Comparison of ENCODE assay signal across 11 cellular contexts in genomic region chr2:233060500-233061006, GRCh38. TPM values are rescaled to one million over a fixed set of nuclear protein-coding genes. Genes with fewer than 3 reads are reported as not detected.
DNase-seq lines count a peak whose midpoint lies in the region; ATAC-seq and TF ChIP-seq lines count a peak whose summit lies in the region.
"Had no signal": no experiment of that assay in that cellular context is flagged by ENCODE, and none has a peak within 500 bp of the region (broad histone marks: within the 10 kb centered on the region; RNA-seq: fewer than 3 reads in every experiment).

No MANE protein-coding gene starts in this region.

- no peaks in the 10 kb centered on the region for H3K9me3 ChIP-seq in CD8-positive, alpha-beta T cell (ENCODE audit: low read length)
- H3K9me3 ChIP-seq in osteoblast (ENCODE audit: low read depth, low read length), result no peaks in the 10 kb centered on the region

- H3K9me3 Mint-ChIP-seq in CD8-positive, alpha-beta T cell, result no peaks in the 10 kb centered on the region

- DNase-seq in CD8-positive, alpha-beta T cell, result no peak
- DNase-seq in coronary artery (ENCODE audit: low spot score) (no peak), osteoblast (ENCODE audit: insufficient read length, low spot score, missing footprints) (no peak), mucosa of gallbladder (ENCODE audit: low spot score) (no peak), anterior cingulate cortex (lab: John Stamatoyannopoulos, UW) (no peak), medulla oblongata (ENCODE audit: extremely low spot score) (no peak)
- DNase-seq: NCI-H1417 treated with DMSO at 0.1 percent for 48 hours had no signal

- CTCF ChIA-PET in CD8-positive, alpha-beta T cell (lab: Charles Lee), result interaction anchor here (0.8 to 3.5 kb wide), 18 partner anchors 11 to 262 kb away, joined by 3 to 38 read pairs (median 3); partner anchors contain the start of gene ATG16L1

- ATAC-seq in CD8-positive, alpha-beta T cell, result peak; percentile 25
- ATAC-seq in HG03045 (IDR thresholded peaks at IDR 0.05; ENCODE audit: unreplicated experiment) (peak; percentile 1), GM19452 (IDR thresholded peaks at IDR 0.05; ENCODE audit: unreplicated experiment) (no peak)

- H3K4me3 Mint-ChIP-seq in CD8-positive, alpha-beta T cell, result peak overlapping the region; percentile 95

- H3K4me1 Mint-ChIP-seq in CD8-positive, alpha-beta T cell (ENCODE audit: low read depth), result peaks cover 45% of the 10 kb centered on the region

- peaks cover 43% of the 10 kb centered on the region for H3K4me1 ChIP-seq in CD8-positive, alpha-beta T cell (ENCODE audit: insufficient read depth, low read length)
- H3K4me1 ChIP-seq in osteoblast (ENCODE audit: insufficient read depth, low read length), result no peaks in the 10 kb centered on the region

- no peak for TF ChIP-seq CTCF in CD8-positive, alpha-beta T cell (IDR thresholded peaks at IDR 0.05)
- TF ChIP-seq CTCF in coronary artery (IDR thresholded peaks at IDR 0.05), result no peak
- TF ChIP-seq CTCF in osteoblast (IDR thresholded peaks at IDR 0.05; ENCODE audit: extremely low read depth, low read depth, low read length), result no peak

- H3K36me3 ChIP-seq in CD8-positive, alpha-beta T cell (ENCODE audit: insufficient read depth, low read length), result no peaks in the 10 kb centered on the region
- H3K36me3 ChIP-seq in osteoblast (ENCODE audit: insufficient read depth, low read length), result no peaks in the 10 kb centered on the region

- H3K4me2 ChIP-seq in osteoblast (ENCODE audit: insufficient read depth, low read length), result no peak overlapping the region

- no peaks in the 10 kb centered on the region for H3K27me3 Mint-ChIP-seq in CD8-positive, alpha-beta T cell (ENCODE audit: low read depth)

- POLR2A ChIA-PET in CD8-positive, alpha-beta T cell (lab: Charles Lee), result interaction anchor here (0.7 to 5.6 kb wide), 16 partner anchors 9 to 208 kb away, joined by 3 to 89 read pairs (median 4); partner anchors contain the start of gene ATG16L1

- peak overlapping the region; percentile 64 for H3K27ac ChIP-seq in CD8-positive, alpha-beta T cell (ENCODE audit: low read depth, low read length)
- H3K27ac ChIP-seq in coronary artery (peak overlapping the region; percentile 19 to 85), osteoblast (ENCODE audit: low read depth, low read length) (no peak overlapping the region)

- peak overlapping the region; percentile 47 for H2AFZ ChIP-seq in osteoblast (ENCODE audit: low read length)

- intact Hi-C loops in CD8-positive, alpha-beta T cell (cut with DNase I, micrococcal nuclease), result loop anchor here (1.0 to 10.0 kb wide), 5 partner anchors 16 to 294 kb away; partner anchors contain the start of genes ATG16L1 (in 2 of the 2) and DGKD (in 1 of the 2)

- peak overlapping the region; percentile 83 for H3K4me3 ChIP-seq in CD8-positive, alpha-beta T cell (ENCODE audit: low read depth, low read length)
- H3K4me3 ChIP-seq in coronary artery (peak overlapping the region; percentile 69), osteoblast (ENCODE audit: insufficient read depth, low read length) (no peak overlapping the region)

- peak overlapping the region; percentile 94 for H3K27ac Mint-ChIP-seq in CD8-positive, alpha-beta T cell

- H3K27me3 ChIP-seq in CD8-positive, alpha-beta T cell (ENCODE audit: insufficient read depth, low read length), result no peaks in the 10 kb centered on the region
- H3K27me3 ChIP-seq in osteoblast (ENCODE audit: insufficient read depth, low read length), result no peaks in the 10 kb centered on the region

- H3K36me3 Mint-ChIP-seq in CD8-positive, alpha-beta T cell, result peaks cover 43% of the 10 kb centered on the region

- H4K20me1 ChIP-seq in osteoblast (ENCODE audit: insufficient read depth, low read length), result no peaks in the 10 kb centered on the region

- no peaks in the 10 kb centered on the region for H3K79me2 ChIP-seq in osteoblast (ENCODE audit: insufficient read depth, low read length)

RNA-seq across cellular contexts. Expression of gene INPP5D, which starts 0.4 kb away (rescaled TPM):
- 100 to 1,000 TPM; 105 to 121 TPM for total RNA-seq in CD8-positive, alpha-beta T cell
- total RNA-seq in osteoblast, result under 0.01 TPM in 2 replicates
- total RNA-seq in mucosa of gallbladder, result 30.4 TPM

RNA-seq across cellular contexts. Expression of gene NEU2, which starts 28.1 kb away (rescaled TPM):
- total RNA-seq in CD8-positive, alpha-beta T cell, result not detected
- total RNA-seq in osteoblast, result not detected in 2 replicates
- not detected for total RNA-seq in mucosa of gallbladder
- total RNA-seq: dermis microvascular lymphatic vessel endothelial cell, lung microvascular endothelial cell had no signal

RNA-seq across cellular contexts. Expression of gene NGEF, which starts 47.5 kb away (rescaled TPM):
- total RNA-seq in CD8-positive, alpha-beta T cell, result not detected
- total RNA-seq in osteoblast (4.7 TPM in 1 of 2 replicates, not detected in the other), mucosa of gallbladder (12.0 TPM)
- total RNA-seq: lung microvascular endothelial cell had no signal

Comparison
In these comparisons a context has a peak if more than half of its experiments do, and no peak if none do; other contexts are left out.
1. RNA of gene INPP5D, which starts 0.4 kb away (total RNA-seq): 105 to 121 TPM in CD8-positive, alpha-beta T cell and 30.4 TPM in mucosa of gallbladder (single experiment); under 0.01 TPM in osteoblast; every median in the first group is over 10 times any median in the second.